Comparison of ENCODE assay signal across 1 cellular context in the genomic region with DNA sequence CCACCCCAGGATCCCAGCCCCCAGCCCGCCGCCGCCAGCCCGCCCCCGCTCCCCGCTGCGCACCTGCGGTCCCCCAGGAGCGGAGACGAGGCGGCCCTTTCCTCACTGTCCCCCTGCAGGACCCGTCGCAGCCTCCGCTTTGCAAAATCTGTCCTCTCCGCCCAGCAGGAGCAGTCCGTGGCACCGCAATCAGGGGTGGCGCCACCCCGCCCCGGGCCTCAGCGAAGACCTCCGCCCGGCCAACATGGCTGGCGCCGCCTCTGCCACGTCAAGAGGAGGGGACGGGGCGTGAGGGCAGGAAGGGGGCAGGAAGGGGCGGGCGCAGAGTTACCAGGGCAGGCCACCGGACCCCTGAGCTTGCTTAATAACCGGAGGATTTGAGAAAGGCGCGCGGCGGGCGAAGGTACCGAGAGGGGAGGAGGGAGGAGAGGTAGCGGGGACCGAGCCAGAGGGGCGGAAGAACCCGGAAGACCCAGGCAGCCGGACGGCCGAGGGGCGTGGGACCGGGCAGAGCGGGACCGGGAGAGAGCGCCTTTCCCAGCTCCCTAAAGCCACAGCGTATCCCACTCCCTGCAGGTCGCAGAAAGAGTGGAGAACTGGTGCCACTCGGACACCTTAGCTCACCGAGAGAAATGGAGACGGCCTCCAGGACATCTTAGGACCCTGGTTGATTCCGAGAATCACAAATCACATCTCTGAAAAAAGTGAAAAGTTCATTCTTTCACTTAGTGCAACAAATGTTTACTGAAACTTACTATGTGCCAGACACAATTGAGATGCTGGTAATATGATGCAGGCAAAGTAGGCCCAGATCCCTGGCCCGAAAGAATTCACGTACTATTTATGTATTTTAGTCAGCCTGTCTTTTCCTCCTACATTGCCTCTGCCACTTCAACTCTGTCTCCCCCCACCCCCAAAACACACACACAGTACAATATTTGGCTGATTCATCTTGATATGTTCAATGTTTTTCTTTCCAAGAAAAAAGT.
A peak's percentile ranks its signal among the peaks of the same experiment; 100 is the strongest.
TF ChIP-seq lines count a peak whose summit lies in the region.

Gene SEC23A, minus strand, starts transcription at position 267 of the 989 bp plus-strand sequence. CDS start 7,117 bp downstream, outside the sequence.

TF ChIP-seq in HepG2, 621 proteins besides CTCF, POLR2A, EP300 and RAD21 (continued from another document and continues in another):
- TF ChIP-seq, protein P1, sequence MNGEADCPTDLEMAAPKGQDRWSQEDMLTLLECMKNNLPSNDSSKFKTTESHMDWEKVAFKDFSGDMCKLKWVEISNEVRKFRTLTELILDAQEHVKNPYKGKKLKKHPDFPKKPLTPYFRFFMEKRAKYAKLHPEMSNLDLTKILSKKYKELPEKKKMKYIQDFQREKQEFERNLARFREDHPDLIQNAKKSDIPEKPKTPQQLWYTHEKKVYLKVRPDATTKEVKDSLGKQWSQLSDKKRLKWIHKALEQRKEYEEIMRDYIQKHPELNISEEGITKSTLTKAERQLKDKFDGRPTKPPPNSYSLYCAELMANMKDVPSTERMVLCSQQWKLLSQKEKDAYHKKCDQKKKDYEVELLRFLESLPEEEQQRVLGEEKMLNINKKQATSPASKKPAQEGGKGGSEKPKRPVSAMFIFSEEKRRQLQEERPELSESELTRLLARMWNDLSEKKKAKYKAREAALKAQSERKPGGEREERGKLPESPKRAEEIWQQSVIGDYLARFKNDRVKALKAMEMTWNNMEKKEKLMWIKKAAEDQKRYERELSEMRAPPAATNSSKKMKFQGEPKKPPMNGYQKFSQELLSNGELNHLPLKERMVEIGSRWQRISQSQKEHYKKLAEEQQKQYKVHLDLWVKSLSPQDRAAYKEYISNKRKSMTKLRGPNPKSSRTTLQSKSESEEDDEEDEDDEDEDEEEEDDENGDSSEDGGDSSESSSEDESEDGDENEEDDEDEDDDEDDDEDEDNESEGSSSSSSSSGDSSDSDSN (CRISPR knock-in tag; IDR thresholded peaks at IDR 0.05): peak; percentile 100
- TF ChIP-seq ZNF615 (CRISPR knock-in tag; IDR thresholded peaks at IDR 0.05; ENCODE audit: borderline replicate concordance) (peak; percentile 94; the same call in 1 of the 2 replicates), MEF2D (CRISPR knock-in tag; IDR thresholded peaks at IDR 0.05) (peak; percentile 97), JUND (CRISPR knock-in tag; IDR thresholded peaks at IDR 0.05) (peak; percentile 92), ZNF891 (CRISPR knock-in tag; IDR thresholded peaks at IDR 0.05) (peak; percentile 94), ETS1 (CRISPR knock-in tag; IDR thresholded peaks at IDR 0.05) (peak; percentile 93; the same call in 1 of the 2 replicates), ZFX (CRISPR knock-in tag; IDR thresholded peaks at IDR 0.05; ENCODE audit: low read depth) (peak; percentile 99), ZNF557 (CRISPR knock-in tag; IDR thresholded peaks at IDR 0.05) (peak; percentile 98), ZNF878 (CRISPR knock-in tag; IDR thresholded peaks at IDR 0.05) (peak; percentile 94), WIZ (CRISPR knock-in tag; IDR thresholded peaks at IDR 0.05) (peak; percentile 82), ZBTB14 (CRISPR knock-in tag; IDR thresholded peaks at IDR 0.05) (peak; percentile 48), ZNF740 (CRISPR knock-in tag; IDR thresholded peaks at IDR 0.05) (peak; percentile 74), ZNF335 (CRISPR knock-in tag; IDR thresholded peaks at IDR 0.05) (peak; percentile 96), MTA1 (CRISPR knock-in tag; IDR thresholded peaks at IDR 0.05; ENCODE audit: borderline replicate concordance) (peak; percentile 99; the same call in 1 of the 2 replicates), ZNF646 (CRISPR knock-in tag; IDR thresholded peaks at IDR 0.05) (no peak), NR2F2 (IDR thresholded peaks at IDR 0.05; ENCODE audit: borderline replicate concordance, low read depth) (no peak), ZNF607 (CRISPR knock-in tag; IDR thresholded peaks at IDR 0.05; ENCODE audit: borderline replicate concordance) (peak; percentile 95), CBX2 (IDR thresholded peaks at IDR 0.05; ENCODE audit: low read depth, low read length) (no peak), CBX2 (CRISPR knock-in tag; IDR thresholded peaks at IDR 0.05; ENCODE audit: low read depth) (peak; percentile 100), ZNF564 (CRISPR knock-in tag; IDR thresholded peaks at IDR 0.05) (peak; percentile 97), RXRB (CRISPR knock-in tag; IDR thresholded peaks at IDR 0.05; ENCODE audit: borderline replicate concordance) (peak; percentile 93), BHLHE40 (IDR thresholded peaks at IDR 0.05; ENCODE audit: low read length) (peak; percentile 29), CHD4 (IDR thresholded peaks at IDR 0.05; ENCODE audit: borderline replicate concordance, low read length) (no peak), ZNF616 (CRISPR knock-in tag; IDR thresholded peaks at IDR 0.05; ENCODE audit: low read depth) (peak; percentile 97), ZSCAN9 (CRISPR knock-in tag; IDR thresholded peaks at IDR 0.05; ENCODE audit: borderline replicate concordance) (peak; percentile 96), EED (CRISPR knock-in tag; IDR thresholded peaks at IDR 0.05) (peak; percentile 99)
- TF ChIP-seq, protein P2, sequence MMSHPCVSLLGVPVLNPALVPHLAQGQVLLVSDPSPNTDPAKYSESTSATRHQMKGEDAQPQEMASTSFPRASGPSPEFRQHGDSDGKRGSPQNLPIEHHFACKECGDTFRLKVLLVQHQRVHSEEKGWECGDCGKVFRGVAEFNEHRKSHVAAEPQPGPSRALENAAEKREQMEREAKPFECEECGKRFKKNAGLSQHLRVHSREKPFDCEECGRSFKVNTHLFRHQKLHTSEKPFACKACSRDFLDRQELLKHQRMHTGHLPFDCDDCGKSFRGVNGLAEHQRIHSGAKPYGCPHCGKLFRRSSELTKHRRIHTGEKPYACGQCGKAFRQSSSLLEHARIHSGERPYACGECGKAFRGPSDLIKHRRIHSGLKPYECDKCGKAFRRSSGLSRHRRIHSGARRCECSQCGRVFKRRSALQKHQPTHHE (CRISPR knock-in tag; IDR thresholded peaks at IDR 0.05; ENCODE audit: borderline replicate concordance): peak; percentile 100
- TF ChIP-seq, protein P3, sequence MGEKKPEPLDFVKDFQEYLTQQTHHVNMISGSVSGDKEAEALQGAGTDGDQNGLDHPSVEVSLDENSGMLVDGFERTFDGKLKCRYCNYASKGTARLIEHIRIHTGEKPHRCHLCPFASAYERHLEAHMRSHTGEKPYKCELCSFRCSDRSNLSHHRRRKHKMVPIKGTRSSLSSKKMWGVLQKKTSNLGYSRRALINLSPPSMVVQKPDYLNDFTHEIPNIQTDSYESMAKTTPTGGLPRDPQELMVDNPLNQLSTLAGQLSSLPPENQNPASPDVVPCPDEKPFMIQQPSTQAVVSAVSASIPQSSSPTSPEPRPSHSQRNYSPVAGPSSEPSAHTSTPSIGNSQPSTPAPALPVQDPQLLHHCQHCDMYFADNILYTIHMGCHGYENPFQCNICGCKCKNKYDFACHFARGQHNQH (CRISPR knock-in tag; IDR thresholded peaks at IDR 0.05): peak; percentile 99
- TF ChIP-seq, protein P4, sequence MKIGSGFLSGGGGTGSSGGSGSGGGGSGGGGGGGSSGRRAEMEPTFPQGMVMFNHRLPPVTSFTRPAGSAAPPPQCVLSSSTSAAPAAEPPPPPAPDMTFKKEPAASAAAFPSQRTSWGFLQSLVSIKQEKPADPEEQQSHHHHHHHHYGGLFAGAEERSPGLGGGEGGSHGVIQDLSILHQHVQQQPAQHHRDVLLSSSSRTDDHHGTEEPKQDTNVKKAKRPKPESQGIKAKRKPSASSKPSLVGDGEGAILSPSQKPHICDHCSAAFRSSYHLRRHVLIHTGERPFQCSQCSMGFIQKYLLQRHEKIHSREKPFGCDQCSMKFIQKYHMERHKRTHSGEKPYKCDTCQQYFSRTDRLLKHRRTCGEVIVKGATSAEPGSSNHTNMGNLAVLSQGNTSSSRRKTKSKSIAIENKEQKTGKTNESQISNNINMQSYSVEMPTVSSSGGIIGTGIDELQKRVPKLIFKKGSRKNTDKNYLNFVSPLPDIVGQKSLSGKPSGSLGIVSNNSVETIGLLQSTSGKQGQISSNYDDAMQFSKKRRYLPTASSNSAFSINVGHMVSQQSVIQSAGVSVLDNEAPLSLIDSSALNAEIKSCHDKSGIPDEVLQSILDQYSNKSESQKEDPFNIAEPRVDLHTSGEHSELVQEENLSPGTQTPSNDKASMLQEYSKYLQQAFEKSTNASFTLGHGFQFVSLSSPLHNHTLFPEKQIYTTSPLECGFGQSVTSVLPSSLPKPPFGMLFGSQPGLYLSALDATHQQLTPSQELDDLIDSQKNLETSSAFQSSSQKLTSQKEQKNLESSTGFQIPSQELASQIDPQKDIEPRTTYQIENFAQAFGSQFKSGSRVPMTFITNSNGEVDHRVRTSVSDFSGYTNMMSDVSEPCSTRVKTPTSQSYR (CRISPR knock-in tag; IDR thresholded peaks at IDR 0.05; ENCODE audit: borderline replicate concordance): peak; percentile 89
- TF ChIP-seq, protein P5, sequence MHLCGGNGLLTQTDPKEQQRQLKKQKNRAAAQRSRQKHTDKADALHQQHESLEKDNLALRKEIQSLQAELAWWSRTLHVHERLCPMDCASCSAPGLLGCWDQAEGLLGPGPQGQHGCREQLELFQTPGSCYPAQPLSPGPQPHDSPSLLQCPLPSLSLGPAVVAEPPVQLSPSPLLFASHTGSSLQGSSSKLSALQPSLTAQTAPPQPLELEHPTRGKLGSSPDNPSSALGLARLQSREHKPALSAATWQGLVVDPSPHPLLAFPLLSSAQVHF (CRISPR knock-in tag; IDR thresholded peaks at IDR 0.05): peak; percentile 98; the same call in 1 of the 2 replicates
